Comparison of ENCODE assay signal across 8 cellular contexts in the genomic region with DNA sequence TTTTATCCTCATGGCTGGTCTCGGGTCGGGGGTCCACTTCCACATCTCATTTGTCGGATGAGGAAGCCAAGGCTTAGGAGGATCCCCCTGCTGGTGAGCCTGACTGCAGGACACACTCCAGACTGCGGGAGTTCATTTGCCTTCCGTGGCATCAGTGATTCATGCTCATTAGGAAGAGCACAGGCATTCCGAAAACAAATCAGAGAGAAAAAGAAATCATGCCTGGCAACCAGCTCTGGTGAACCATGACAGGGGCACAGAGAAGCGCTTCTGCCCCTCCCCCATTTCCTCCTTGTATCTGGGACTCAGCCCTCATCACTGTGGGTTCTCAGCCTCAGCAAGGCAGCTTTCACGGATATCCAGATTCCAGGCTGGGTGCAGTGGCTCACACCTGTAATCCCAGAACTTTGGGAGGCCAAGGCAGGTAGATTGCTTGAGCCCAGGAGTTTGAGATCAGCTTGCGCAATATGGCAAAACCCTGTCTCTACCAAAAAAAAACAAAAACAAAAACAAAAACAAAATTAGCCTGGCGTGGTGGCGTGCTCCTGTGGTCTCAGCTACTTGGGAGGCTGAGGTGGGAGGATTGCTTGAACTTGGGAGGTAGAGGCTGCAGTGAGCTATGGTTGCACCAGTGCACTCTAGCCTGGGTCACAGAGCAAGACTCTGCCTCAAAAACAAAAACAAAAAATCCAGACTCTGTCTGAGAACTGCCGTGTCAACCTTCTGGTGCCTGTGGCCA. TPM values are rescaled to one million over a fixed set of nuclear protein-coding genes. Genes with fewer than 3 reads are reported as not detected.
DNase-seq lines count a peak whose midpoint lies in the region; ATAC-seq and TF ChIP-seq lines count a peak whose summit lies in the region.

No MANE protein-coding gene starts in this region.

- ATAC-seq in right lobe of liver (peak in 1 of 4 donors; percentile 0), HG02885 (IDR thresholded peaks at IDR 0.05; ENCODE audit: poor library complexity, unreplicated experiment) (no peak)
- peak; percentile 40 for ATAC-seq in stimulated activated effector memory CD8-positive, alpha-beta T cell treated with anti-CD3 and anti-CD28 coated beads, Interleukin-12 subunit alpha, Interleukin-12 subunit beta, amount 100 ng/mL, for 72 hours

- no peaks in the 10 kb centered on the region for H4K20me1 ChIP-seq in DOHH2 (ENCODE audit: control insufficient read depth, insufficient read depth, low read depth, low read length)

- H3K4me1 ChIP-seq in DOHH2 (ENCODE audit: control insufficient read depth, low read length), result peaks cover 91% of the 10 kb centered on the region
- peaks cover 0 to 69% (median 38%) of the 10 kb centered on the region in 4 donors for H3K4me1 ChIP-seq in right lobe of liver

- peaks cover 14% of the 10 kb centered on the region for H3F3A ChIP-seq in DOHH2 (ENCODE audit: control insufficient read depth, insufficient read depth)

- no peak for TF ChIP-seq POLR2A in right lobe of liver (IDR thresholded peaks at IDR 0.05)

- TF ChIP-seq CTCF in DOHH2 (IDR thresholded peaks at IDR 0.05; ENCODE audit: low read depth, low read length, poor library complexity, severe bottlenecking), result peak; percentile 66
- peak in 2 of 4 donors; percentile 9 to 21 for TF ChIP-seq CTCF in right lobe of liver (IDR thresholded peaks at IDR 0.05)

- CTCF ChIA-PET in HEK293T (lab: Yijun Ruan, JAX), result no interaction called here

- H3K4me3 Mint-ChIP-seq in stimulated activated effector memory CD8-positive, alpha-beta T cell treated with anti-CD3 and anti-CD28 coated beads, Interleukin-12 subunit alpha, Interleukin-12 subunit beta, amount 100 ng/mL, for 72 hours, result peak overlapping the region; percentile 76

- intact Hi-C loops in right lobe of liver (cut with DNase I), result no loop called here

- peak overlapping the region; percentile 92 for H3K27ac ChIP-seq in DOHH2 (ENCODE audit: low read depth, low read length)
- peak overlapping the region; percentile 69 to 81 (median 81) for H3K27ac ChIP-seq in right lobe of liver

- peaks cover 33% of the 10 kb centered on the region for H3K36me3 ChIP-seq in DOHH2 (ENCODE audit: control insufficient read depth, low read length)
- H3K36me3 ChIP-seq in right lobe of liver, result no peaks in the 10 kb centered on the region

- H3K27me3 ChIP-seq in DOHH2 (ENCODE audit: control insufficient read depth, low read length) (no peaks in the 10 kb centered on the region), right lobe of liver (no peaks in the 10 kb centered on the region)

- peaks cover 61% of the 10 kb centered on the region for H3K79me2 ChIP-seq in DOHH2 (ENCODE audit: control insufficient read depth, low read length)

- peak overlapping the region; percentile 80 for H3K4me2 ChIP-seq in DOHH2 (ENCODE audit: low read length)

- 64% methylated on average over 3 of the region's 12 CpGs for WGBS in right lobe of liver (ENCODE audit: insufficient coverage, low coverage, low lambda C conversion rate, missing lambda C conversion rate)

- H3K4me1 Mint-ChIP-seq in stimulated activated effector memory CD8-positive, alpha-beta T cell treated with anti-CD3 and anti-CD28 coated beads, Interleukin-12 subunit alpha, Interleukin-12 subunit beta, amount 100 ng/mL, for 72 hours, result peaks cover 78% of the 10 kb centered on the region

- no peaks in the 10 kb centered on the region for H3K9me3 Mint-ChIP-seq in stimulated activated effector memory CD8-positive, alpha-beta T cell treated with anti-CD3 and anti-CD28 coated beads, Interleukin-12 subunit alpha, Interleukin-12 subunit beta, amount 100 ng/mL, for 72 hours

- peak; percentile 36 for DNase-seq in HEK293T (ENCODE audit: extremely low spot score)
- peak; percentile 26 for DNase-seq in T-helper 22 cell (ENCODE audit: low read depth)
- peak; percentile 66 for DNase-seq in brain pericyte (ENCODE audit: low read depth, low spot score)
- no peak for DNase-seq in right lobe of liver
- peak in 1 of 2 donors; percentile 69 for DNase-seq in stimulated activated effector memory CD8-positive, alpha-beta T cell treated with anti-CD3 and anti-CD28 coated beads, Interleukin-12 subunit alpha, Interleukin-12 subunit beta, amount 100 ng/mL, for 72 hours (ENCODE audit: low spot score in 2 of 2)
- no peak for DNase-seq in COR-L47 (lab: John Stamatoyannopoulos, UW)

- peak overlapping the region; percentile 61 for H3K4me3 ChIP-seq in DOHH2 (ENCODE audit: low read length)
- H3K4me3 ChIP-seq in right lobe of liver, result no peak overlapping the region

- no peaks in the 10 kb centered on the region for H3K9me2 ChIP-seq in DOHH2 (replicated peaks; ENCODE audit: control insufficient read depth, low read length)

- peak overlapping the region; percentile 98 for H3K27ac Mint-ChIP-seq in stimulated activated effector memory CD8-positive, alpha-beta T cell treated with anti-CD3 and anti-CD28 coated beads, Interleukin-12 subunit alpha, Interleukin-12 subunit beta, amount 100 ng/mL, for 72 hours

- H3K36me3 Mint-ChIP-seq in stimulated activated effector memory CD8-positive, alpha-beta T cell treated with anti-CD3 and anti-CD28 coated beads, Interleukin-12 subunit alpha, Interleukin-12 subunit beta, amount 100 ng/mL, for 72 hours, result peaks cover 8% of the 10 kb centered on the region

- POLR2A ChIA-PET in HEK293T (lab: Yijun Ruan, JAX), result no interaction called here

- no peaks in the 10 kb centered on the region for H3K9me3 ChIP-seq in DOHH2 (ENCODE audit: control insufficient read depth, insufficient read depth, low read length)
- no peaks in the 10 kb centered on the region for H3K9me3 ChIP-seq in right lobe of liver

TF ChIP-seq in HEK293T, 16 proteins besides CTCF, POLR2A, EP300 and RAD21:
- TF ChIP-seq ELF4 (IDR thresholded peaks at IDR 0.05) (no peak), L3MBTL2 (conservative IDR thresholded peaks at IDR 0.05) (no peak), TARDBP (IDR thresholded peaks at IDR 0.05) (no peak), FOXM1 (IDR thresholded peaks at IDR 0.05; ENCODE audit: borderline replicate concordance) (no peak), FOXA1 (IDR thresholded peaks at IDR 0.05) (no peak), CTBP1 (IDR thresholded peaks at IDR 0.05; ENCODE audit: borderline replicate concordance) (no peak), HDGF (IDR thresholded peaks at IDR 0.05; ENCODE audit: borderline replicate concordance) (no peak), ARNT (IDR thresholded peaks at IDR 0.05) (no peak), SP1 (IDR thresholded peaks at IDR 0.05) (no peak), BHLHE40 (IDR thresholded peaks at IDR 0.05; ENCODE audit: borderline replicate concordance) (no peak), SUZ12 (IDR thresholded peaks at IDR 0.05) (no peak), ZNF384 (IDR thresholded peaks at IDR 0.05) (no peak), FOXK2 (IDR thresholded peaks at IDR 0.05) (no peak)
- TF ChIP-seq, protein P1, sequence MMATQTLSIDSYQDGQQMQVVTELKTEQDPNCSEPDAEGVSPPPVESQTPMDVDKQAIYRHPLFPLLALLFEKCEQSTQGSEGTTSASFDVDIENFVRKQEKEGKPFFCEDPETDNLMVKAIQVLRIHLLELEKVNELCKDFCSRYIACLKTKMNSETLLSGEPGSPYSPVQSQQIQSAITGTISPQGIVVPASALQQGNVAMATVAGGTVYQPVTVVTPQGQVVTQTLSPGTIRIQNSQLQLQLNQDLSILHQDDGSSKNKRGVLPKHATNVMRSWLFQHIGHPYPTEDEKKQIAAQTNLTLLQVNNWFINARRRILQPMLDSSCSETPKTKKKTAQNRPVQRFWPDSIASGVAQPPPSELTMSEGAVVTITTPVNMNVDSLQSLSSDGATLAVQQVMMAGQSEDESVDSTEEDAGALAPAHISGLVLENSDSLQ (IDR thresholded peaks at IDR 0.05), result no peak
TF ChIP-seq in HEK293T: peak in this region for 0.

RNA-seq across cellular contexts. Expression of gene IRAK2, which starts 28.4 kb away (rescaled TPM):
- total RNA-seq in right lobe of liver, result 10 to 100 TPM in 3 of 6 experiments, 1 to 10 TPM in 3; 4.2 to 16.0 (median 8.4) TPM

RNA-seq across cellular contexts. Expression of gene VHL, which starts 51.5 kb away (rescaled TPM):
- total RNA-seq in right lobe of liver, result 10 to 100 TPM; 15.5 to 25.2 (median 19.9) TPM

RNA-seq across cellular contexts. Expression of gene TATDN2, which starts 55.1 kb away (rescaled TPM):
- 10 to 100 TPM in 3 of 6 experiments, 1 to 10 TPM in 3; 7.2 to 13.4 (median 10.1) TPM for total RNA-seq in right lobe of liver

Comparison
In these comparisons a context has a peak if more than half of its experiments do, and no peak if none do; other contexts are left out.
1. DNase-seq: peak in HEK293T (single experiment), T-helper 22 cell (single experiment) and brain pericyte (single experiment); none in right lobe of liver (0 of 3) and COR-L47 (single experiment).